In the genomic region with DNA sequence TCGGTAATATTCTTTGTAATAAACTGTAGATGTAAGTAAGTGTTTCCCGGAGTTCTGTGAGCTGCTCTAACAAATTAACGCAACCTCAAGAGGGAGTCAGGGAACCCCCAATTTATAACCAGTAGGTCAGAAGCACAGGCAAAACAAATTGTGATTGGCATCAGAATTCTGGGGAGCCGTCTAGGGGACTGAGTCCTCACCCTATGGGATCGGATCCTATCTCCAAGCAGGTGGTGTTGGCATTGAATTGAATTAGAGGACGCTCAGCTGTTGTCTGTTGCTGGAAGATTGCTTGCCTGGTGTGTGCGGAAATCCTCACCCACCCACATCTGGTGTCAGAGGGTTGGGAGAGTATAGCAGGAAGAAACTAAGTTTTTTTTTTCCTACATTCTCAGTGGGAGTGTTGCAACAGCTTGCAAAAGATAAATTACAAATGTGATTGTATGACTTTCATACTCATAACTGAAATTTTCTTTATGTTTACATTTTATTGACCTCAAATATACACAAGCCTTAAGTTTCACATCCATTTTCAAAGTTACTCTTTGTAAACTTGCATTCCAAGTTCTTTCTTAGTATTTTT, we compare ENCODE assay signal across 19 cellular contexts. TPM values are rescaled to one million over a fixed set of nuclear protein-coding genes. Genes with fewer than 3 reads are reported as not detected.
A peak's percentile ranks its signal among the peaks of the same experiment; 100 is the strongest.
DNase-seq lines count a peak whose midpoint lies in the region; ATAC-seq and TF ChIP-seq lines count a peak whose summit lies in the region.
"Had no signal": no experiment of that assay in that cellular context is flagged by ENCODE, and none has a peak within 500 bp of the region (broad histone marks: within the 10 kb centered on the region; RNA-seq: fewer than 3 reads in every experiment).

No MANE protein-coding gene starts in this region.

- no peaks in the 10 kb centered on the region for H3K9me3 Mint-ChIP-seq in osteocyte (ENCODE audit: unreplicated experiment)
- H3K9me3 Mint-ChIP-seq: activated CD4-positive, alpha-beta memory T cell treated with anti-CD3 and anti-CD28 coated beads, Interleukin-2, amount 10 ng/mL, durations not matched to agents 7 days and 5 days; CD4-positive, CD25-positive, alpha-beta regulatory T cell; T-helper 2 cell treated with Interferon-gamma antibody and Interleukin-4, amounts not matched to agents 5 μg/mL and 100 μg/mL, for 36 hours had no signal

- peak; percentile 64 for DNase-seq in AG08395 (ENCODE audit: low spot score)
- peak; percentile 94 for DNase-seq in HCEC 1CT
- peak; percentile 89 for DNase-seq in choroid plexus epithelial cell (ENCODE audit: low read depth)
- DNase-seq in lung (ENCODE audit: low spot score), result no peak
- DNase-seq in testis, result no peak
- no peak for DNase-seq in NCI-H2081 (lab: John Stamatoyannopoulos, UW)
- DNase-seq in osteocyte (ENCODE audit: extremely low spot score, unreplicated experiment), result no peak
- no peak for DNase-seq in activated T-cell treated with anti-CD3 and anti-CD28 coated beads, Interleukin-2, amount 50 U/mL, for 1 hour
- DNase-seq: activated CD4-positive, alpha-beta memory T cell treated with anti-CD3 and anti-CD28 coated beads, Interleukin-2, amount 10 ng/mL, durations not matched to agents 7 days and 5 days; activated gamma-delta T cell; CD4-positive, CD25-positive, alpha-beta regulatory T cell; GDM1; NCI-H1105 treated with DMSO at 0.1 percent for 48 hours; RPMI8226; stimulated activated CD4-positive, alpha-beta T cell treated with anti-CD3 and anti-CD28 coated beads, Interleukin-2, amount 100 ng/mL, for 24 hours had no signal

- peak; percentile 53 for ATAC-seq in lung (ENCODE audit: insufficient read depth, low FRiP score)

- TF ChIP-seq POLR2A in testis (IDR thresholded peaks at IDR 0.05), result no peak

- TF ChIP-seq CTCF in choroid plexus epithelial cell (conservative IDR thresholded peaks at IDR 0.05; ENCODE audit: low read depth, low read length) (peak; percentile 2), lung (IDR thresholded peaks at IDR 0.05; ENCODE audit: control extremely low read depth, extremely low read depth) (no peak), testis (IDR thresholded peaks at IDR 0.05) (no peak), osteocyte (IDR thresholded peaks at IDR 0.05) (no peak)

- H3K36me3 Mint-ChIP-seq in osteocyte (ENCODE audit: unreplicated experiment), result no peaks in the 10 kb centered on the region
- H3K36me3 Mint-ChIP-seq: CD4-positive, CD25-positive, alpha-beta regulatory T cell had no signal

- H3K27me3 ChIP-seq in lung (ENCODE audit: control insufficient read depth, insufficient read depth), result no peaks in the 10 kb centered on the region
- H3K27me3 ChIP-seq in testis, result no peaks in the 10 kb centered on the region

- peak overlapping the region in 1 of 2 donors; percentile 20 for H3K27ac ChIP-seq in lung (ENCODE audit: low read depth in 1 of 2, low read length in 1 of 2)
- H3K27ac ChIP-seq in testis, result no peak overlapping the region
- H3K27ac ChIP-seq: parathyroid adenoma had no signal

- H3K4me1 Mint-ChIP-seq in osteocyte (ENCODE audit: unreplicated experiment), result no peaks in the 10 kb centered on the region
- H3K4me1 Mint-ChIP-seq: activated CD4-positive, alpha-beta memory T cell treated with anti-CD3 and anti-CD28 coated beads, Interleukin-2, amount 10 ng/mL, durations not matched to agents 7 days and 5 days; CD4-positive, CD25-positive, alpha-beta regulatory T cell had no signal

- H3K9me3 ChIP-seq in lung (ENCODE audit: control insufficient read depth in 2 of 2, insufficient read depth in 1 of 2, low read length in 1 of 2), result no peaks in the 10 kb centered on the region
- H3K9me3 ChIP-seq in testis, result no peaks in the 10 kb centered on the region

- intact Hi-C loops in testis (cut with DNase I; ENCODE audit: low total_unique reads), result no loop called here

- peaks cover 8% of the 10 kb centered on the region for H3K27me3 Mint-ChIP-seq in osteocyte (ENCODE audit: unreplicated experiment)

- H3K4me1 ChIP-seq in lung (ENCODE audit: control insufficient read depth in 2 of 2, insufficient read depth in 2 of 2, low read length in 2 of 2) (no peaks in the 10 kb centered on the region), testis (no peaks in the 10 kb centered on the region)
- H3K4me1 ChIP-seq: parathyroid adenoma had no signal

- H3K4me3 Mint-ChIP-seq in osteocyte (ENCODE audit: unreplicated experiment), result no peak overlapping the region
- H3K4me3 Mint-ChIP-seq: activated CD4-positive, alpha-beta memory T cell treated with anti-CD3 and anti-CD28 coated beads, Interleukin-2, amount 10 ng/mL, durations not matched to agents 7 days and 5 days; CD4-positive, CD25-positive, alpha-beta regulatory T cell; T-helper 2 cell treated with Interferon-gamma antibody and Interleukin-4, amounts not matched to agents 5 μg/mL and 100 μg/mL, for 36 hours had no signal

- H3K27ac Mint-ChIP-seq in osteocyte (ENCODE audit: unreplicated experiment), result no peak overlapping the region
- H3K27ac Mint-ChIP-seq: activated CD4-positive, alpha-beta memory T cell treated with anti-CD3 and anti-CD28 coated beads, Interleukin-2, amount 10 ng/mL, durations not matched to agents 7 days and 5 days; T-helper 2 cell treated with Interferon-gamma antibody and Interleukin-4, amounts not matched to agents 5 μg/mL and 100 μg/mL, for 36 hours had no signal

- no peaks in the 10 kb centered on the region for H3K36me3 ChIP-seq in lung (ENCODE audit: control insufficient read depth in 2 of 2, insufficient read depth in 2 of 2, low read length in 2 of 2)
- H3K36me3 ChIP-seq in testis (ENCODE audit: low read depth, missing control alignments), result no peaks in the 10 kb centered on the region

- 21 to 48% methylated on average over 7 of the region's 7 CpGs for WGBS in lung, 2 donors
- WGBS in testis, 2 donors, result 50 to 65% methylated on average over 7 of the region's 7 CpGs

- H3K4me3 ChIP-seq in choroid plexus epithelial cell (ENCODE audit: low read depth, low read length), result no peak overlapping the region
- no peak overlapping the region for H3K4me3 ChIP-seq in lung
- no peak overlapping the region for H3K4me3 ChIP-seq in testis

RNA-seq across cellular contexts. Expression of gene TMEM52B, which starts 5.5 kb away (rescaled TPM):
- total RNA-seq in lung (1 to 10 TPM; 1.3 to 2.3 TPM), testis (1 to 10 TPM in 1 of 2 donors, under 1 TPM in 1; 0.74 to 1.2 TPM), osteocyte (not detected in 2 replicates)
- polyA plus RNA-seq in lung (1 to 10 TPM in 1 of 2 donors, under 1 TPM in 1; 0.83 to 2.2 TPM), testis (ENCODE audit: insufficient read depth, low read depth, low replicate concordance) (0.76 TPM)
- total RNA-seq: activated CD4-positive, alpha-beta memory T cell treated with anti-CD3 and anti-CD28 coated beads, Interleukin-2, amount 10 ng/mL, durations not matched to agents 7 days and 5 days; CD4-positive, CD25-positive, alpha-beta regulatory T cell; mesenteric fat pad; NCI-H460 had no signal
- polyA plus RNA-seq: CD4-positive, CD25-positive, alpha-beta regulatory T cell had no signal

RNA-seq across cellular contexts. Expression of gene OLR1, which starts 12.4 kb away (rescaled TPM):
- total RNA-seq in lung (10 to 100 TPM; 11.3 to 52.1 TPM), testis (1 to 10 TPM in 1 of 2 donors, under 1 TPM in 1; 0.87 to 2.5 TPM), osteocyte (not detected in 2 replicates)
- polyA plus RNA-seq in lung (10 to 100 TPM; 18.6 to 24.6 TPM), testis (ENCODE audit: insufficient read depth, low read depth, low replicate concordance) (5.9 TPM)
- total RNA-seq: activated CD4-positive, alpha-beta memory T cell treated with anti-CD3 and anti-CD28 coated beads, Interleukin-2, amount 10 ng/mL, durations not matched to agents 7 days and 5 days; CD4-positive, CD25-positive, alpha-beta regulatory T cell; NCI-H460 had no signal
- polyA plus RNA-seq: CD4-positive, CD25-positive, alpha-beta regulatory T cell had no signal

RNA-seq across cellular contexts. Expression of gene GABARAPL1, which starts 28.3 kb away (rescaled TPM):
- total RNA-seq in lung (10 to 100 TPM; 62.9 to 88.5 TPM), testis (10 to 100 TPM; 56.2 to 74.0 TPM), osteocyte (72.3 and 74.7 TPM in 2 replicates)
- polyA plus RNA-seq in lung (10 to 100 TPM; 44.0 to 87.1 TPM), testis (ENCODE audit: insufficient read depth, low read depth, low replicate concordance) (67.7 TPM)

RNA-seq across cellular contexts. Expression of gene CLEC7A, which starts 54.4 kb away (rescaled TPM):
- total RNA-seq in lung (10 to 100 TPM; 16.8 to 50.8 TPM), testis (1 to 10 TPM; 1.9 to 4.4 TPM), osteocyte (not detected in 2 replicates)
- polyA plus RNA-seq in lung (10 to 100 TPM; 18.4 to 45.4 TPM), testis (ENCODE audit: insufficient read depth, low read depth, low replicate concordance) (4.8 TPM)
- total RNA-seq: activated CD4-positive, alpha-beta memory T cell treated with anti-CD3 and anti-CD28 coated beads, Interleukin-2, amount 10 ng/mL, durations not matched to agents 7 days and 5 days; NCI-H460 had no signal

Comparison
In these comparisons a context has a peak if more than half of its experiments do, and no peak if none do; other contexts are left out.
1. DNase-seq: peak in AG08395 (single experiment), HCEC 1CT (single experiment) and choroid plexus epithelial cell (single experiment); none in lung (single experiment), testis (single experiment), NCI-H2081 (0 of 2), osteocyte (single experiment) and activated T-cell treated with anti-CD3 and anti-CD28 coated beads, Interleukin-2, amount 50 U/mL, for 1 hour (single experiment).